ENCODE assay signal across 36 cellular contexts in the genomic region with DNA sequence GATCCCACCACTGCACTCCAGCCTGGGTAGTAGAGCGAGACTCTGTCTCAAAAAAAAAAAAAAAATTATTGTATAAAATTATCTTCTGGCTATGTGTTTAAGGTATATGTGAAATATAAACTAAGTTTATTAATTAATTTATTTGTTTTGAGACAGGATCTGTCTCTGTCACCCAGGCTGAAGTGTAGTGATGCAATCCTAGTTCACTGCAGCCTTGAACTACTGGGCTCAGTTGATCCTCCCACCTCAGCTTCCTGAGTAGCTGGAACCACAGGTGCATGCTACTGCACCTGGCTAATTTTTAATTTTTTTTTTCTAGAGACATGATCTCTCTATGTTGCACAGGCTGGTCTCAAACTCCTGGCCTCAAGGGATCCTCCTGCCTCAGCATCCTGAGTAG.
A peak's percentile ranks its signal among the peaks of the same experiment; 100 is the strongest.
DNase-seq lines count a peak whose midpoint lies in the region; ATAC-seq, FAIRE-seq and TF ChIP-seq lines count a peak whose summit lies in the region.
"Had no signal": no experiment of that assay in that cellular context is flagged by ENCODE, and none has a peak within 500 bp of the region (broad histone marks: within the 10 kb centered on the region; RNA-seq: fewer than 3 reads in every experiment).

No MANE protein-coding gene starts in this region.

- H3K9me2 ChIP-seq in MM.1S (replicated peaks; ENCODE audit: insufficient read depth, low read length): no peaks in the 10 kb centered on the region

- POLR2A ChIA-PET in K562 (lab: Yijun Ruan, JAX): interaction anchor here (0.9 to 1.8 kb wide), 2 partner anchors 10 to 15 kb away, joined by 3 to 4 read pairs; no protein-coding TSS in a partner anchor
- POLR2A ChIA-PET in HepG2 (lab: Yijun Ruan, JAX): no interaction called here
- POLR2A ChIA-PET in activated CD4-positive, alpha-beta memory T cell treated with anti-CD3 and anti-CD28 coated beads for 36 hours (lab: Charles Lee): no interaction called here

- TF ChIP-seq CTCF in MM.1S (IDR thresholded peaks at IDR 0.05; ENCODE audit: low read length): no peak
- no peak for TF ChIP-seq CTCF in K562 (IDR thresholded peaks at IDR 0.05 in 2 of 3, conservative IDR thresholded peaks at IDR 0.05 in 1 of 3; ENCODE audit: insufficient read depth in 2 of 3, low read depth in 1 of 3, low read length in 3 of 3)
- no peak for TF ChIP-seq CTCF in HepG2 (CRISPR knock-in tag; IDR thresholded peaks at IDR 0.05)

- WGBS in K562 (ENCODE audit: insufficient coverage, low coverage, missing lambda C conversion rate): 44% methylated on average over 1 of the region's 1 CpG
- WGBS in HepG2 (ENCODE audit: low lambda C conversion rate): 94% methylated on average over 1 of the region's 1 CpG

- H3K27me3 ChIP-seq in MM.1S (replicated peaks; ENCODE audit: insufficient read depth, low read length) (no peaks in the 10 kb centered on the region), K562 (ENCODE audit: control insufficient read depth in 2 of 2, insufficient read depth in 2 of 2, low read length in 2 of 2) (no peaks in the 10 kb centered on the region), HepG2 (ENCODE audit: control insufficient read depth in 1 of 2, insufficient read depth in 2 of 2, low read length in 2 of 2) (no peaks in the 10 kb centered on the region)
- H3K27me3 ChIP-seq: BE2C; BLaER1; BLaER1 treated with 17β-estradiol and CSF1 and Interleukin-3, amounts not matched to agents 10 nM and 100 nM had no signal

- no peak for FAIRE-seq in K562 (lab: Jason Lieb, UNC)
- no peak for FAIRE-seq in HepG2 (lab: Jason Lieb, UNC)
- FAIRE-seq: A204.1, A549 had no signal

- TF ChIP-seq POLR2A in K562 (conservative IDR thresholded peaks at IDR 0.05) (no peak), HepG2 (IDR thresholded peaks at IDR 0.05; ENCODE audit: insufficient read depth in 1 of 2, low read depth in 2 of 2, low read length in 2 of 2) (no peak)

- TF ChIP-seq RAD21 in K562 (CRISPR knock-in tag; conservative IDR thresholded peaks at IDR 0.05 in 1 of 2, IDR thresholded peaks at IDR 0.05 in 1 of 2): no peak
- no peak for TF ChIP-seq RAD21 in HepG2 (CRISPR knock-in tag; IDR thresholded peaks at IDR 0.05)

- no peaks in the 10 kb centered on the region for H3K36me3 ChIP-seq in MM.1S (replicated peaks; ENCODE audit: insufficient read depth, low read length)
- H3K36me3 ChIP-seq in K562 (ENCODE audit: control insufficient read depth, insufficient read depth, low read length): no peaks in the 10 kb centered on the region
- H3K36me3 ChIP-seq in HepG2 (replicated peaks in 1 of 2; ENCODE audit: control insufficient read depth in 1 of 2, insufficient read depth in 2 of 2, low read length in 2 of 2): no peaks in the 10 kb centered on the region
- H3K36me3 ChIP-seq: BE2C; BLaER1; BLaER1 treated with 17β-estradiol and CSF1 and Interleukin-3, amounts not matched to agents 10 nM and 100 nM had no signal

- H3K4me3 Mint-ChIP-seq in activated CD4-positive, alpha-beta memory T cell treated with anti-CD3 and anti-CD28 coated beads for 36 hours: no peak overlapping the region
- H3K4me3 Mint-ChIP-seq: B cell; CD14-positive monocyte; CD4-positive, alpha-beta memory T cell; CD4-positive, alpha-beta T cell; CD4-positive, CD25-positive, alpha-beta regulatory T cell; CD8-positive, alpha-beta memory T cell; CD8-positive, alpha-beta T cell had no signal

- H4K20me1 ChIP-seq in MM.1S (ENCODE audit: insufficient read depth, low read length) (no peaks in the 10 kb centered on the region; the same call in 1 of the 2 replicates), K562 (replicated peaks; ENCODE audit: control insufficient read depth, insufficient read depth, low read length) (no peaks in the 10 kb centered on the region), HepG2 (ENCODE audit: insufficient read depth, low read length) (no peaks in the 10 kb centered on the region)
- H4K20me1 ChIP-seq: BLaER1; BLaER1 treated with 17β-estradiol and CSF1 and Interleukin-3, amounts not matched to agents 10 nM and 100 nM had no signal

- intact Hi-C loops in K562 (cut with micrococcal nuclease): no loop called here
- intact Hi-C loops in HepG2 (cut with micrococcal nuclease; ENCODE audit: unreplicated experiment): no loop called here
- intact Hi-C loops in activated CD4-positive, alpha-beta memory T cell treated with anti-CD3 and anti-CD28 coated beads for 36 hours (cut with micrococcal nuclease): no loop called here

- H3K4me1 Mint-ChIP-seq in activated CD4-positive, alpha-beta memory T cell treated with anti-CD3 and anti-CD28 coated beads for 36 hours (ENCODE audit: low read depth): peaks cover 8% of the 10 kb centered on the region
- H3K4me1 Mint-ChIP-seq: B cell; CD14-positive monocyte; CD4-positive, alpha-beta memory T cell had no signal

- no peak overlapping the region for H2AFZ ChIP-seq in MM.1S (ENCODE audit: low read length)
- no peak overlapping the region for H2AFZ ChIP-seq in K562 (ENCODE audit: low read depth, low read length)
- H2AFZ ChIP-seq in HepG2 (ENCODE audit: low read length): no peak overlapping the region

- H3K4me1 ChIP-seq in MM.1S (ENCODE audit: low read length) (peaks cover 11% of the 10 kb centered on the region; the same call in 1 of the 2 replicates), K562 (replicated peaks in 1 of 2; ENCODE audit: control insufficient read depth in 2 of 2, insufficient read depth in 2 of 2, low read length in 2 of 2) (no peaks in the 10 kb centered on the region), HepG2 (ENCODE audit: insufficient read depth, low read length) (0 out of 2 replicates have a peak, but pooled peaks cover 4% of the 10 kb centered on the region)
- H3K4me1 ChIP-seq: BE2C; BLaER1; BLaER1 treated with 17β-estradiol and CSF1 and Interleukin-3, amounts not matched to agents 10 nM and 100 nM; Caco-2 had no signal

- DNase-seq in Jurkat, Clone E6-1 (ENCODE audit: low read depth, low spot score): peak; percentile 6
- DNase-seq in MM.1S: peak; percentile 24
- DNase-seq in K562 (ENCODE audit: extremely low read depth in 1 of 4, low spot score in 3 of 4): no peak
- no peak for DNase-seq in HepG2 (ENCODE audit: low spot score)
- no peak for DNase-seq in NCI-H187 treated with DMSO at 0.1 percent for 48 hours (lab: John Stamatoyannopoulos, UW)
- no peak for DNase-seq in activated CD4-positive, alpha-beta memory T cell treated with anti-CD3 and anti-CD28 coated beads for 36 hours
- no peak for DNase-seq in NCI-H146 (lab: John Stamatoyannopoulos, UW)
- DNase-seq: 8988T; ACHN; AML-193; BE2C; C1 segment of cervical spinal cord; Caco-2; Calu3; CD4-positive, alpha-beta memory T cell; CD4-positive, alpha-beta T cell; CD8-positive, alpha-beta memory T cell; CD8-positive, alpha-beta T cell; COR-L47; DMS 273 treated with DMSO at 0.1 percent for 48 hours; DMS153; DMS53; DMS79; DMS79 treated with DMSO at 0.1 percent for 48 hours; DND-41; EL had no signal

- H3K9me3 Mint-ChIP-seq in activated CD4-positive, alpha-beta memory T cell treated with anti-CD3 and anti-CD28 coated beads for 36 hours: no peaks in the 10 kb centered on the region
- H3K9me3 Mint-ChIP-seq: CD4-positive, alpha-beta memory T cell; CD4-positive, alpha-beta T cell; CD8-positive, alpha-beta memory T cell; CD8-positive, alpha-beta T cell had no signal

- H3K27ac Mint-ChIP-seq in activated CD4-positive, alpha-beta memory T cell treated with anti-CD3 and anti-CD28 coated beads for 36 hours: no peak overlapping the region
- H3K27ac Mint-ChIP-seq: B cell; CD14-positive monocyte; CD4-positive, alpha-beta T cell; CD4-positive, CD25-positive, alpha-beta regulatory T cell; CD8-positive, alpha-beta memory T cell; CD8-positive, alpha-beta T cell had no signal

- TF ChIP-seq EP300 in K562 (IDR thresholded peaks at IDR 0.05; ENCODE audit: low read length): no peak
- no peak for TF ChIP-seq EP300 in HepG2 (IDR thresholded peaks at IDR 0.05; ENCODE audit: low read depth in 2 of 2, low read length in 2 of 2)
- no peak for TF ChIP-seq EP300 in HepG2 (CRISPR knock-in tag; IDR thresholded peaks at IDR 0.05; ENCODE audit: borderline replicate concordance)

- no peaks in the 10 kb centered on the region for H3K9me1 ChIP-seq in K562 (ENCODE audit: control insufficient read depth, insufficient read depth, low read length)

- ATAC-seq in K562: no peak
- peak; percentile 41; the same call in 2 of the 3 replicates for ATAC-seq in HepG2
- ATAC-seq in GM18519 (IDR thresholded peaks at IDR 0.05; ENCODE audit: low FRiP score, unreplicated experiment): no peak
- ATAC-seq: A549; CD8-positive, alpha-beta T cell had no signal

- H3K36me3 Mint-ChIP-seq in activated CD4-positive, alpha-beta memory T cell treated with anti-CD3 and anti-CD28 coated beads for 36 hours: no peaks in the 10 kb centered on the region
- H3K36me3 Mint-ChIP-seq: CD14-positive monocyte; CD4-positive, alpha-beta memory T cell; CD4-positive, CD25-positive, alpha-beta regulatory T cell had no signal

- H3K27me3 Mint-ChIP-seq in activated CD4-positive, alpha-beta memory T cell treated with anti-CD3 and anti-CD28 coated beads for 36 hours: no peaks in the 10 kb centered on the region
- H3K27me3 Mint-ChIP-seq: B cell; CD4-positive, alpha-beta memory T cell; CD4-positive, alpha-beta T cell; CD4-positive, CD25-positive, alpha-beta regulatory T cell; CD8-positive, alpha-beta memory T cell had no signal

- in situ Hi-C loops in K562 (cut with MboI) (no loop called here), HepG2 (cut with HindIII; ENCODE audit: extremely low pct_ligation_motif_present, low pct_unique_long_range_greater_than_20kb) (no loop called here)

- CTCF ChIA-PET in K562 (lab: Yijun Ruan, JAX; ENCODE audit: low intra/inter-chr PET ratio): no interaction called here
- CTCF ChIA-PET in HepG2 (lab: Yijun Ruan, JAX; ENCODE audit: low intra/inter-chr PET ratio, low total read pairs): no interaction called here
- CTCF ChIA-PET in activated CD4-positive, alpha-beta memory T cell treated with anti-CD3 and anti-CD28 coated beads for 36 hours (lab: Charles Lee): no interaction called here

- no peaks in the 10 kb centered on the region for H3K79me2 ChIP-seq in MM.1S (ENCODE audit: low read length)
- no peaks in the 10 kb centered on the region for H3K79me2 ChIP-seq in K562 (ENCODE audit: control insufficient read depth, insufficient read depth, low read length)
- H3K79me2 ChIP-seq in HepG2 (ENCODE audit: insufficient read depth, low read length): no peaks in the 10 kb centered on the region

- H3F3A ChIP-seq in MM.1S (ENCODE audit: insufficient read depth, low read length): no peaks in the 10 kb centered on the region; the same call in 1 of the 2 replicates

- no peaks in the 10 kb centered on the region for H3K9me3 ChIP-seq in MM.1S (replicated peaks; ENCODE audit: insufficient read depth, low read length)
- H3K9me3 ChIP-seq in K562 (replicated peaks; ENCODE audit: control insufficient read depth, insufficient read depth, low read depth, low read length): no peaks in the 10 kb centered on the region
- no peaks in the 10 kb centered on the region for H3K9me3 ChIP-seq in HepG2 (ENCODE audit: low read length)
- H3K9me3 ChIP-seq: A549; BE2C; BLaER1; BLaER1 treated with 17β-estradiol and CSF1 and Interleukin-3, amounts not matched to agents 10 nM and 100 nM; Caco-2 had no signal

- BruUV-seq in K562 (replicated peaks; lab: Mats Ljungman, UMichigan): no TSS peak
- BruUV-seq in HepG2 (replicated peaks; lab: Mats Ljungman, UMichigan): no TSS peak

- H3K4me3 ChIP-seq in Jurkat, Clone E6-1 (ENCODE audit: low read length): no peak overlapping the region
- H3K4me3 ChIP-seq in MM.1S (ENCODE audit: low read length) (no peak overlapping the region), K562 (no peak overlapping the region), HepG2 (replicated peaks in 1 of 3; ENCODE audit: insufficient read depth in 1 of 3, low read depth in 2 of 3, low read length in 3 of 3) (no peak overlapping the region)
- H3K4me3 ChIP-seq: A549; BLaER1; BLaER1 treated with 17β-estradiol and CSF1 and Interleukin-3, amounts not matched to agents 10 nM and 100 nM had no signal

- H3K4me2 ChIP-seq in MM.1S (ENCODE audit: low read depth, low read length) (no peak overlapping the region), K562 (ENCODE audit: insufficient read depth, low read length) (no peak overlapping the region), HepG2 (ENCODE audit: low read depth, low read length) (no peak overlapping the region)
- H3K4me2 ChIP-seq: A549; BLaER1; BLaER1 treated with 17β-estradiol and CSF1 and Interleukin-3, amounts not matched to agents 10 nM and 100 nM had no signal

- H3K9ac ChIP-seq in MM.1S (ENCODE audit: low read length): no peak overlapping the region
- no peak overlapping the region for H3K9ac ChIP-seq in K562 (ENCODE audit: insufficient read depth in 1 of 2, low read depth in 2 of 2, low read length in 2 of 2)
- no peak overlapping the region for H3K9ac ChIP-seq in HepG2 (ENCODE audit: insufficient read depth, low read depth, low read length)
- H3K9ac ChIP-seq: BLaER1; BLaER1 treated with 17β-estradiol and CSF1 and Interleukin-3, amounts not matched to agents 10 nM and 100 nM had no signal

- H3K27ac ChIP-seq in MM.1S (ENCODE audit: low read length) (no peak overlapping the region), K562 (ENCODE audit: extremely low read depth, low read depth, low read length) (no peak overlapping the region), HepG2 (ENCODE audit: extremely low read length, insufficient read depth, low read length) (no peak overlapping the region)
- H3K27ac ChIP-seq: 22Rv1; A549; BLaER1; BLaER1 treated with 17β-estradiol and CSF1 and Interleukin-3, amounts not matched to agents 10 nM and 100 nM; C4-2B had no signal

Comparison
In these comparisons a context has a peak if more than half of its experiments do, and no peak if none do; other contexts are left out.
1. DNase-seq: peak in Jurkat, Clone E6-1 (single experiment) and MM.1S (single experiment); none in K562 (0 of 4), HepG2 (single experiment), NCI-H187 treated with DMSO at 0.1 percent for 48 hours (single experiment), activated CD4-positive, alpha-beta memory T cell treated with anti-CD3 and anti-CD28 coated beads for 36 hours (single experiment) and NCI-H146 (single experiment).